Comparison of ENCODE assay signal across 21 cellular contexts in genomic region chr2:126678278-126679073, GRCh38. TPM values are rescaled to one million over a fixed set of nuclear protein-coding genes. Genes with fewer than 3 reads are reported as not detected.
DNase-seq lines count a peak whose midpoint lies in the region; ATAC-seq and TF ChIP-seq lines count a peak whose summit lies in the region.
"Had no signal": no experiment of that assay in that cellular context is flagged by ENCODE, and none has a peak within 500 bp of the region (broad histone marks: within the 10 kb centered on the region; RNA-seq: fewer than 3 reads in every experiment).

No MANE protein-coding gene starts in this region.

- peaks cover 50% of the 10 kb centered on the region for H3K36me3 Mint-ChIP-seq in T-helper 1 cell treated with Interleukin-12 subunit alpha and Interleukin-12 subunit beta and Interleukin-4 antibody, amounts not matched to agents 30 μg/mL and 1 μg/mL, for 36 hours (ENCODE audit: low read depth)

- TF ChIP-seq CTCF in left ventricle myocardium inferior (IDR thresholded peaks at IDR 0.05; ENCODE audit: borderline replicate concordance) = no peak

- H3K4me3 ChIP-seq in left ventricle myocardium inferior = no peak overlapping the region
- no peak overlapping the region for H3K4me3 ChIP-seq in aorta (ENCODE audit: low read length in 2 of 2)
- H3K4me3 ChIP-seq: ascending aorta, HAP-1, K562, spleen, suprapubic skin, uterus had no signal

- no peaks in the 10 kb centered on the region for H3K27me3 ChIP-seq in left ventricle myocardium inferior (ENCODE audit: low read depth)
- no peaks in the 10 kb centered on the region for H3K27me3 ChIP-seq in aorta (ENCODE audit: control insufficient read depth in 1 of 2, insufficient read depth in 2 of 2, low read length in 1 of 2)
- H3K27me3 ChIP-seq: ascending aorta, BE2C, spleen, suprapubic skin, uterus had no signal

- intact Hi-C loops in left ventricle myocardium inferior (cut with micrococcal nuclease) (no loop called here), aorta (cut with DNase I) (no loop called here)

- H3K9me3 Mint-ChIP-seq in T-helper 1 cell treated with Interleukin-12 subunit alpha and Interleukin-12 subunit beta and Interleukin-4 antibody, amounts not matched to agents 30 μg/mL and 1 μg/mL, for 36 hours = peaks cover 18% of the 10 kb centered on the region
- peaks cover 7 to 14% of the 10 kb centered on the region in 2 donors for H3K9me3 Mint-ChIP-seq in stimulated activated naive CD8-positive, alpha-beta T cell treated with anti-CD3 and anti-CD28 coated beads, Interleukin-15, amount 100 ng/mL, for 72 hours

- WGBS in aorta, 2 donors = 56 to 64% methylated on average over 13 of the region's 13 CpGs

- no peaks in the 10 kb centered on the region for H3K27me3 Mint-ChIP-seq in T-helper 1 cell treated with Interleukin-12 subunit alpha and Interleukin-12 subunit beta and Interleukin-4 antibody, amounts not matched to agents 30 μg/mL and 1 μg/mL, for 36 hours (ENCODE audit: low read depth)
- H3K27me3 Mint-ChIP-seq in stimulated activated naive CD8-positive, alpha-beta T cell treated with anti-CD3 and anti-CD28 coated beads, Interleukin-15, amount 100 ng/mL, for 72 hours = no peaks in the 10 kb centered on the region

- H3K4me1 ChIP-seq in left ventricle myocardium inferior = peaks cover 38% of the 10 kb centered on the region
- H3K4me1 ChIP-seq in aorta (ENCODE audit: control insufficient read depth in 1 of 2, insufficient read depth in 2 of 2, low read length in 2 of 2) = no peaks in the 10 kb centered on the region
- H3K4me1 ChIP-seq: BE2C, HAP-1, suprapubic skin, uterus had no signal

- no peak overlapping the region for H3K4me3 Mint-ChIP-seq in T-helper 1 cell treated with Interleukin-12 subunit alpha and Interleukin-12 subunit beta and Interleukin-4 antibody, amounts not matched to agents 30 μg/mL and 1 μg/mL, for 36 hours
- no peak overlapping the region for H3K4me3 Mint-ChIP-seq in stimulated activated naive CD8-positive, alpha-beta T cell treated with anti-CD3 and anti-CD28 coated beads, Interleukin-15, amount 100 ng/mL, for 72 hours
- H3K4me3 Mint-ChIP-seq: neural crest cell had no signal

- H3K36me3 ChIP-seq in left ventricle myocardium inferior (peaks cover 20% of the 10 kb centered on the region), aorta (ENCODE audit: control insufficient read depth in 1 of 2, insufficient read depth in 2 of 2, low read length in 1 of 2) (peaks cover 0 to 3% of the 10 kb centered on the region in 2 donors)
- H3K36me3 ChIP-seq: BE2C, HAP-1, suprapubic skin, uterus had no signal

- no peak for DNase-seq in T-helper 1 cell
- DNase-seq in stimulated activated naive CD8-positive, alpha-beta T cell treated with anti-CD3 and anti-CD28 coated beads, Interleukin-15, amount 100 ng/mL, for 72 hours = no peak
- no peak for DNase-seq in stimulated activated naive CD8-positive, alpha-beta T cell treated with anti-CD3 and anti-CD28 coated beads, Interleukin-15, Interleukin-2, amounts not matched to agents 100 U/mL and 50 U/mL, for 24 hours
- no peak for DNase-seq in left ventricle myocardium inferior
- peak in 1 of 2 donors; percentile 46 for DNase-seq in aorta
- no peak for DNase-seq in SW 1271 (lab: John Stamatoyannopoulos, UW)
- DNase-seq: BE2C, cerebellar nuclear complex, MM.1S, NCI-H1436 treated with DMSO at 0.1 percent for 48 hours, NCI-H526, spleen, uterus had no signal

- H3K27ac ChIP-seq in left ventricle myocardium inferior (replicated peaks) (peak overlapping the region; percentile 50), aorta (ENCODE audit: low read depth in 1 of 2, low read length in 2 of 2) (no peak overlapping the region)
- H3K27ac ChIP-seq: 22Rv1, spleen, suprapubic skin, uterus had no signal

- H3K4me1 Mint-ChIP-seq in T-helper 1 cell treated with Interleukin-12 subunit alpha and Interleukin-12 subunit beta and Interleukin-4 antibody, amounts not matched to agents 30 μg/mL and 1 μg/mL, for 36 hours (ENCODE audit: low read depth) = peaks cover 19% of the 10 kb centered on the region
- peaks cover 55% of the 10 kb centered on the region for H3K4me1 Mint-ChIP-seq in stimulated activated naive CD8-positive, alpha-beta T cell treated with anti-CD3 and anti-CD28 coated beads, Interleukin-15, amount 100 ng/mL, for 72 hours

- peak overlapping the region; percentile 66 for H3K27ac Mint-ChIP-seq in T-helper 1 cell treated with Interleukin-12 subunit alpha and Interleukin-12 subunit beta and Interleukin-4 antibody, amounts not matched to agents 30 μg/mL and 1 μg/mL, for 36 hours
- H3K27ac Mint-ChIP-seq in stimulated activated naive CD8-positive, alpha-beta T cell treated with anti-CD3 and anti-CD28 coated beads, Interleukin-15, amount 100 ng/mL, for 72 hours = peak overlapping the region; percentile 86 to 92

- H3K9me3 ChIP-seq in left ventricle myocardium inferior (replicated peaks) (peaks cover 15% of the 10 kb centered on the region), aorta (ENCODE audit: control insufficient read depth, low read length) (no peaks in the 10 kb centered on the region)
- H3K9me3 ChIP-seq: BE2C had no signal

- no peak for ATAC-seq in stimulated activated naive CD8-positive, alpha-beta T cell treated with anti-CD3 and anti-CD28 coated beads, Interleukin-15, amount 100 ng/mL, for 72 hours
- ATAC-seq in stimulated activated naive CD8-positive, alpha-beta T cell treated with anti-CD3 and anti-CD28 coated beads, Interleukin-15, Interleukin-2, amounts not matched to agents 100 U/mL and 50 U/mL, for 24 hours = no peak
- ATAC-seq in aorta (ENCODE audit: low FRiP score) = peak; percentile 39
- ATAC-seq in GM18520 (IDR thresholded peaks at IDR 0.05; ENCODE audit: unreplicated experiment) = no peak
- ATAC-seq: K562 had no signal

RNA-seq across cellular contexts. Expression of gene GYPC, which starts 22.5 kb away (rescaled TPM):
- total RNA-seq in left ventricle myocardium inferior = 98.8 TPM
- 10 to 100 TPM; 79.5 to 91.2 TPM for total RNA-seq in aorta
- 100 to 1,000 TPM; 118 to 173 TPM for polyA plus RNA-seq in aorta
